ENCODE assay signal across 19 cellular contexts in genomic region chr14:93099643-93100042, GRCh38. TPM values are rescaled to one million over a fixed set of nuclear protein-coding genes. Genes with fewer than 3 reads are reported as not detected.
A peak's percentile ranks its signal among the peaks of the same experiment; 100 is the strongest.
DNase-seq lines count a peak whose midpoint lies in the region; ATAC-seq, FAIRE-seq and TF ChIP-seq lines count a peak whose summit lies in the region.
"Had no signal": no experiment of that assay in that cellular context is flagged by ENCODE, and none has a peak within 500 bp of the region (broad histone marks: within the 10 kb centered on the region; RNA-seq: fewer than 3 reads in every experiment).

No MANE protein-coding gene starts in this region.

- TF ChIP-seq CTCF in left ventricle myocardium inferior (IDR thresholded peaks at IDR 0.05; ENCODE audit: borderline replicate concordance), result no peak
- no peak for TF ChIP-seq CTCF in heart right ventricle (IDR thresholded peaks at IDR 0.05)
- no peak for TF ChIP-seq CTCF in dorsolateral prefrontal cortex (IDR thresholded peaks at IDR 0.05 in 54 of 56, conservative IDR thresholded peaks at IDR 0.05 in 2 of 56; ENCODE audit: low read depth in 1 of 56, partially characterized antibody in 56 of 56)
- no peak for TF ChIP-seq CTCF in kidney (IDR thresholded peaks at IDR 0.05; ENCODE audit: borderline replicate concordance, extremely low read depth, insufficient read depth)

- H3K27me3 ChIP-seq in left ventricle myocardium inferior (ENCODE audit: low read depth), result no peaks in the 10 kb centered on the region
- H3K27me3 ChIP-seq in heart right ventricle, result no peaks in the 10 kb centered on the region
- no peaks in the 10 kb centered on the region for H3K27me3 ChIP-seq in dorsolateral prefrontal cortex

- H3K4me3 ChIP-seq in left ventricle myocardium inferior (no peak overlapping the region), heart right ventricle (no peak overlapping the region), dorsolateral prefrontal cortex (peak overlapping the region in 2 of 59 donors; percentile 10 to 15), kidney (ENCODE audit: low read length in 2 of 2) (no peak overlapping the region)

- H3K36me3 ChIP-seq in left ventricle myocardium inferior, result no peaks in the 10 kb centered on the region
- no peaks in the 10 kb centered on the region for H3K36me3 ChIP-seq in heart right ventricle
- H3K36me3 ChIP-seq in kidney (ENCODE audit: control insufficient read depth in 1 of 2, insufficient read depth in 2 of 2, low read length in 2 of 2), result no peaks in the 10 kb centered on the region

- H3K4me1 ChIP-seq in left ventricle myocardium inferior (peaks cover 91% of the 10 kb centered on the region), heart right ventricle (peaks cover 13 to 75% (median 53%) of the 10 kb centered on the region in 9 donors), kidney (ENCODE audit: control insufficient read depth in 1 of 2, insufficient read depth in 1 of 2, low read depth in 1 of 2, low read length in 2 of 2) (peaks cover 0 to 14% of the 10 kb centered on the region in 2 donors)

- intact Hi-C loops in left ventricle myocardium inferior (cut with micrococcal nuclease), result no loop called here
- intact Hi-C loops in heart right ventricle (cut with DNase I), result no loop called here
- intact Hi-C loops in dorsolateral prefrontal cortex (cut with DNase I), result loop anchor here in 1 of 2 donors (5.0 kb wide), 1 partner anchor 32 kb away; no protein-coding TSS in a partner anchor
- intact Hi-C loops in kidney (cut with DNase I), result no loop called here

- H3K27ac ChIP-seq in left ventricle myocardium inferior (replicated peaks) (peak overlapping the region; percentile 51), heart right ventricle (peak overlapping the region in 3 of 10 donors; percentile 28 to 48 (median 33)), dorsolateral prefrontal cortex (peak overlapping the region in 36 of 59 donors; percentile 1 to 70 (median 34)), kidney (ENCODE audit: low read depth in 2 of 2, low read length in 2 of 2) (no peak overlapping the region)

- H3K9me3 ChIP-seq in left ventricle myocardium inferior (replicated peaks), result no peaks in the 10 kb centered on the region
- H3K9me3 ChIP-seq in heart right ventricle, result no peaks in the 10 kb centered on the region
- H3K9me3 ChIP-seq in kidney (ENCODE audit: control insufficient read depth in 1 of 2, low read length in 2 of 2), result no peaks in the 10 kb centered on the region

- 86 to 91% methylated on average over 9 of the region's 9 CpGs for WGBS in heart right ventricle, 2 donors

- H3K9ac ChIP-seq in kidney (ENCODE audit: low read length in 2 of 2), result no peak overlapping the region

- DNase-seq in left ventricle myocardium inferior (no peak), heart right ventricle (no peak), dorsolateral prefrontal cortex (no peak), kidney (peak; percentile 69), ecto neural progenitor cell (ENCODE audit: low spot score) (no peak), midbrain (lab: John Stamatoyannopoulos, UW) (no peak)
- DNase-seq: CD8-positive, alpha-beta memory T cell; DMS79; HFFc6; KBM-7; MV-4-11; NCI-H1694 treated with DMSO at 0.1 percent for 48 hours; NCI-H510A; NCI-H774; OCI-M1; SIG-M5 had no signal

- FAIRE-seq in kidney (lab: Jason Lieb, UNC), result no peak
- FAIRE-seq: D721Med, HepG2 had no signal

- ATAC-seq in heart right ventricle (no peak), HG03442 (IDR thresholded peaks at IDR 0.05; ENCODE audit: unreplicated experiment) (no peak)
- ATAC-seq: HepG2 had no signal

RNA-seq across cellular contexts. Expression of gene ITPK1, which starts 16.1 kb away (rescaled TPM):
- total RNA-seq in left ventricle myocardium inferior (112 TPM), heart right ventricle (100 to 1,000 TPM in 3 of 10 donors, 10 to 100 TPM in 7; 67.5 to 152 (median 92.7) TPM), dorsolateral prefrontal cortex (100 to 1,000 TPM; 230 to 451 (median 314) TPM), kidney (92.0 TPM)
- polyA plus RNA-seq in heart right ventricle (100 to 1,000 TPM in 1 of 2 donors, 10 to 100 TPM in 1; 47.1 to 108 TPM), kidney (ENCODE audit: insufficient read depth, low read depth, low replicate concordance) (43.6 TPM)

Comparison
In these comparisons a context has a peak if more than half of its experiments do, and no peak if none do; other contexts are left out.
1. H3K27ac ChIP-seq: peak in left ventricle myocardium inferior (single experiment) and dorsolateral prefrontal cortex (36 of 59); none in kidney (0 of 2).